1 cellular context compared by ENCODE assay signal in the genomic region with DNA sequence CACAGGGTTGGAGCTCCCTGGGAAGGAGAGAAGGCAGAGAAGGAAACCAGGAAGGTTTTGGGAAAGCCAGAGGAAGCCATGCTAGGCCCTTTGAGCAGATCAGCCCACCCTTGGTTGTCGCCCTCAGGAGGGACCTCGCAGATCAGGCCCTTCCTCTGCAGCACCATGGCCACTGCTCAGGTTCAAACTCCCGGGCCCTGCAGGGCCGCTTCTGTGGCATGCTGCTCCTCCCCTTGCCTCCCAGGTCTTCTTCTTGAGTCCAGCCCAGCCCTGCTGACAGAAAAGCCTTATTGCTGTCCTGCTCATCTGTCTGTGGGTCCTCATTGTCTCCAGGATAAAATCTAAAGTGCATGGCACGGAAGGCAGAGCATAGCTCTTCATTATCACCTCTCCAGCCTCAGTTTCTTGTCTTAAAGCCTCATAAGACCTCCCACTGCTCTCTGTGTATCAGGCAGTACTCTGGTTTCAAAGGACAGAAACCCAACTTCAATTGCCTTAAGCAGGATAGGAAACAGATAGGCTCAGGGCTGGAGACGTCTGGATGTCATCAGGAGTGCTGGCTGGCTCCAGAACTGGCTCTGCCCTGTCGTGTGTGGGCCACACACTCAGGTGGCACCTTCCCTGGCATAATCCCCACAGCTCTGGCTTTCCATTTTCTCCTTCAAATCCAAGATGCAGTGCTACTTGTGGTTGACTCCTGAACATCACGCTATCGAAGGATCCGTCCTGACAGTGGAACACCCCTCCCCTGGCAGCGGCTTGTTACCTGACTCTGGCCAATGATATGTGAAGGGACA.
TF ChIP-seq lines count a peak whose summit lies in the region.

No MANE protein-coding gene starts in this region.

TF ChIP-seq in H1, 55 proteins besides CTCF, POLR2A, EP300 and RAD21:
- TF ChIP-seq, protein P1, sequence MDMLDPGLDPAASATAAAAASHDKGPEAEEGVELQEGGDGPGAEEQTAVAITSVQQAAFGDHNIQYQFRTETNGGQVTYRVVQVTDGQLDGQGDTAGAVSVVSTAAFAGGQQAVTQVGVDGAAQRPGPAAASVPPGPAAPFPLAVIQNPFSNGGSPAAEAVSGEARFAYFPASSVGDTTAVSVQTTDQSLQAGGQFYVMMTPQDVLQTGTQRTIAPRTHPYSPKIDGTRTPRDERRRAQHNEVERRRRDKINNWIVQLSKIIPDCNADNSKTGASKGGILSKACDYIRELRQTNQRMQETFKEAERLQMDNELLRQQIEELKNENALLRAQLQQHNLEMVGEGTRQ (IDR thresholded peaks at IDR 0.05; ENCODE audit: low read length) = no peak
- TF ChIP-seq TEAD4 (IDR thresholded peaks at IDR 0.05; ENCODE audit: low read depth, low read length) (no peak), HDAC2 (IDR thresholded peaks at IDR 0.05; ENCODE audit: borderline replicate concordance in 1 of 2, low read depth in 2 of 2, low read length in 2 of 2) (no peak), TBP (IDR thresholded peaks at IDR 0.05; ENCODE audit: low read depth, low read length) (no peak), KDM1A (IDR thresholded peaks at IDR 0.05; ENCODE audit: borderline replicate concordance, low read length) (no peak), CEBPB (IDR thresholded peaks at IDR 0.05; ENCODE audit: low read depth, low read length) (no peak), BCL11A (IDR thresholded peaks at IDR 0.05; ENCODE audit: low read depth in 2 of 2, low read length in 2 of 2) (no peak), SRF (IDR thresholded peaks at IDR 0.05; ENCODE audit: low read depth, low read length) (no peak), GTF2F1 (IDR thresholded peaks at IDR 0.05; ENCODE audit: borderline replicate concordance, low read depth, low read length) (no peak), KDM5A (IDR thresholded peaks at IDR 0.05; ENCODE audit: low read length) (no peak), RFX5 (IDR thresholded peaks at IDR 0.05; ENCODE audit: borderline replicate concordance, low read depth, low read length) (no peak), PHF8 (conservative IDR thresholded peaks at IDR 0.05; ENCODE audit: low read depth, low read length) (no peak), SIX5 (IDR thresholded peaks at IDR 0.05; ENCODE audit: low read depth, low read length) (no peak), SAP30 (IDR thresholded peaks at IDR 0.05; ENCODE audit: insufficient read depth, insufficient replicate concordance, low read length) (no peak), EZH2 (IDR thresholded peaks at IDR 0.05; ENCODE audit: low read depth, low read length, severe bottlenecking) (no peak), TAF1 (IDR thresholded peaks at IDR 0.05; ENCODE audit: low read depth, low read length) (no peak)
- TF ChIP-seq, protein P2, sequence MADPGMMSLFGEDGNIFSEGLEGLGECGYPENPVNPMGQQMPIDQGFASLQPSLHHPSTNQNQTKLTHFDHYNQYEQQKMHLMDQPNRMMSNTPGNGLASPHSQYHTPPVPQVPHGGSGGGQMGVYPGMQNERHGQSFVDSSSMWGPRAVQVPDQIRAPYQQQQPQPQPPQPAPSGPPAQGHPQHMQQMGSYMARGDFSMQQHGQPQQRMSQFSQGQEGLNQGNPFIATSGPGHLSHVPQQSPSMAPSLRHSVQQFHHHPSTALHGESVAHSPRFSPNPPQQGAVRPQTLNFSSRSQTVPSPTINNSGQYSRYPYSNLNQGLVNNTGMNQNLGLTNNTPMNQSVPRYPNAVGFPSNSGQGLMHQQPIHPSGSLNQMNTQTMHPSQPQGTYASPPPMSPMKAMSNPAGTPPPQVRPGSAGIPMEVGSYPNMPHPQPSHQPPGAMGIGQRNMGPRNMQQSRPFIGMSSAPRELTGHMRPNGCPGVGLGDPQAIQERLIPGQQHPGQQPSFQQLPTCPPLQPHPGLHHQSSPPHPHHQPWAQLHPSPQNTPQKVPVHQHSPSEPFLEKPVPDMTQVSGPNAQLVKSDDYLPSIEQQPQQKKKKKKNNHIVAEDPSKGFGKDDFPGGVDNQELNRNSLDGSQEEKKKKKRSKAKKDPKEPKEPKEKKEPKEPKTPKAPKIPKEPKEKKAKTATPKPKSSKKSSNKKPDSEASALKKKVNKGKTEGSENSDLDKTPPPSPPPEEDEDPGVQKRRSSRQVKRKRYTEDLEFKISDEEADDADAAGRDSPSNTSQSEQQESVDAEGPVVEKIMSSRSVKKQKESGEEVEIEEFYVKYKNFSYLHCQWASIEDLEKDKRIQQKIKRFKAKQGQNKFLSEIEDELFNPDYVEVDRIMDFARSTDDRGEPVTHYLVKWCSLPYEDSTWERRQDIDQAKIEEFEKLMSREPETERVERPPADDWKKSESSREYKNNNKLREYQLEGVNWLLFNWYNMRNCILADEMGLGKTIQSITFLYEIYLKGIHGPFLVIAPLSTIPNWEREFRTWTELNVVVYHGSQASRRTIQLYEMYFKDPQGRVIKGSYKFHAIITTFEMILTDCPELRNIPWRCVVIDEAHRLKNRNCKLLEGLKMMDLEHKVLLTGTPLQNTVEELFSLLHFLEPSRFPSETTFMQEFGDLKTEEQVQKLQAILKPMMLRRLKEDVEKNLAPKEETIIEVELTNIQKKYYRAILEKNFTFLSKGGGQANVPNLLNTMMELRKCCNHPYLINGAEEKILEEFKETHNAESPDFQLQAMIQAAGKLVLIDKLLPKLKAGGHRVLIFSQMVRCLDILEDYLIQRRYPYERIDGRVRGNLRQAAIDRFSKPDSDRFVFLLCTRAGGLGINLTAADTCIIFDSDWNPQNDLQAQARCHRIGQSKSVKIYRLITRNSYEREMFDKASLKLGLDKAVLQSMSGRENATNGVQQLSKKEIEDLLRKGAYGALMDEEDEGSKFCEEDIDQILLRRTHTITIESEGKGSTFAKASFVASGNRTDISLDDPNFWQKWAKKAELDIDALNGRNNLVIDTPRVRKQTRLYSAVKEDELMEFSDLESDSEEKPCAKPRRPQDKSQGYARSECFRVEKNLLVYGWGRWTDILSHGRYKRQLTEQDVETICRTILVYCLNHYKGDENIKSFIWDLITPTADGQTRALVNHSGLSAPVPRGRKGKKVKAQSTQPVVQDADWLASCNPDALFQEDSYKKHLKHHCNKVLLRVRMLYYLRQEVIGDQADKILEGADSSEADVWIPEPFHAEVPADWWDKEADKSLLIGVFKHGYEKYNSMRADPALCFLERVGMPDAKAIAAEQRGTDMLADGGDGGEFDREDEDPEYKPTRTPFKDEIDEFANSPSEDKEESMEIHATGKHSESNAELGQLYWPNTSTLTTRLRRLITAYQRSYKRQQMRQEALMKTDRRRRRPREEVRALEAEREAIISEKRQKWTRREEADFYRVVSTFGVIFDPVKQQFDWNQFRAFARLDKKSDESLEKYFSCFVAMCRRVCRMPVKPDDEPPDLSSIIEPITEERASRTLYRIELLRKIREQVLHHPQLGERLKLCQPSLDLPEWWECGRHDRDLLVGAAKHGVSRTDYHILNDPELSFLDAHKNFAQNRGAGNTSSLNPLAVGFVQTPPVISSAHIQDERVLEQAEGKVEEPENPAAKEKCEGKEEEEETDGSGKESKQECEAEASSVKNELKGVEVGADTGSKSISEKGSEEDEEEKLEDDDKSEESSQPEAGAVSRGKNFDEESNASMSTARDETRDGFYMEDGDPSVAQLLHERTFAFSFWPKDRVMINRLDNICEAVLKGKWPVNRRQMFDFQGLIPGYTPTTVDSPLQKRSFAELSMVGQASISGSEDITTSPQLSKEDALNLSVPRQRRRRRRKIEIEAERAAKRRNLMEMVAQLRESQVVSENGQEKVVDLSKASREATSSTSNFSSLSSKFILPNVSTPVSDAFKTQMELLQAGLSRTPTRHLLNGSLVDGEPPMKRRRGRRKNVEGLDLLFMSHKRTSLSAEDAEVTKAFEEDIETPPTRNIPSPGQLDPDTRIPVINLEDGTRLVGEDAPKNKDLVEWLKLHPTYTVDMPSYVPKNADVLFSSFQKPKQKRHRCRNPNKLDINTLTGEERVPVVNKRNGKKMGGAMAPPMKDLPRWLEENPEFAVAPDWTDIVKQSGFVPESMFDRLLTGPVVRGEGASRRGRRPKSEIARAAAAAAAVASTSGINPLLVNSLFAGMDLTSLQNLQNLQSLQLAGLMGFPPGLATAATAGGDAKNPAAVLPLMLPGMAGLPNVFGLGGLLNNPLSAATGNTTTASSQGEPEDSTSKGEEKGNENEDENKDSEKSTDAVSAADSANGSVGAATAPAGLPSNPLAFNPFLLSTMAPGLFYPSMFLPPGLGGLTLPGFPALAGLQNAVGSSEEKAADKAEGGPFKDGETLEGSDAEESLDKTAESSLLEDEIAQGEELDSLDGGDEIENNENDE (IDR thresholded peaks at IDR 0.05; ENCODE audit: insufficient replicate concordance, low read length) = no peak
- TF ChIP-seq, protein P3, sequence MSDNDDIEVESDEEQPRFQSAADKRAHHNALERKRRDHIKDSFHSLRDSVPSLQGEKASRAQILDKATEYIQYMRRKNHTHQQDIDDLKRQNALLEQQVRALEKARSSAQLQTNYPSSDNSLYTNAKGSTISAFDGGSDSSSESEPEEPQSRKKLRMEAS (IDR thresholded peaks at IDR 0.05) = no peak
- TF ChIP-seq, protein P4, sequence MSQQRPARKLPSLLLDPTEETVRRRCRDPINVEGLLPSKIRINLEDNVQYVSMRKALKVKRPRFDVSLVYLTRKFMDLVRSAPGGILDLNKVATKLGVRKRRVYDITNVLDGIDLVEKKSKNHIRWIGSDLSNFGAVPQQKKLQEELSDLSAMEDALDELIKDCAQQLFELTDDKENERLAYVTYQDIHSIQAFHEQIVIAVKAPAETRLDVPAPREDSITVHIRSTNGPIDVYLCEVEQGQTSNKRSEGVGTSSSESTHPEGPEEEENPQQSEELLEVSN (IDR thresholded peaks at IDR 0.05) = no peak
- TF ChIP-seq, protein P5, sequence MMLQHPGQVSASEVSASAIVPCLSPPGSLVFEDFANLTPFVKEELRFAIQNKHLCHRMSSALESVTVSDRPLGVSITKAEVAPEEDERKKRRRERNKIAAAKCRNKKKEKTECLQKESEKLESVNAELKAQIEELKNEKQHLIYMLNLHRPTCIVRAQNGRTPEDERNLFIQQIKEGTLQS (IDR thresholded peaks at IDR 0.05; ENCODE audit: insufficient read depth, low read depth, low read length) = no peak
